1 cellular context compared by ENCODE assay signal in the genomic region with DNA sequence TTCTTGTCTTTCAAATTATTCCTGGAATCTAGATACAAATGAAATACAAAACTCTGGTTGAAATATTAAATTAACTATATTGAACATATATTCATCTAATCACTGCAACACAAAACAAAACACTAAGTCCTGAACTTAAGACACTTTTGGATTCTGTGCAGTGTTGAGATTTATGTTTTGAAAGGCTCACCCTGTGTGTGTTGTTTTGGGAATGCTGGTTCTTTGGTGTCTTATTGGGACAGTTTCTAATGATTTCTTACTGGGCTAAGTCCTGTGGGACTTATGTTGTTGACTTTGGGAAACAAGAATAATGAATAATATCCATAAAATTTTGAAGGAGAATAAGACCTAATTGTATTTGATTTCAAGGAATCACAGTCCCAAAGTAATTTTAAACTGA.
TF ChIP-seq lines count a peak whose summit lies in the region.

No MANE protein-coding gene starts in this region.

TF ChIP-seq in A549, 52 proteins besides CTCF, POLR2A, EP300 and RAD21 (continued from another document):
- TF ChIP-seq CHD2 (IDR thresholded peaks at IDR 0.05; ENCODE audit: low read length, partially characterized antibody) = no peak
